1 cellular context compared by ENCODE assay signal in the genomic region with DNA sequence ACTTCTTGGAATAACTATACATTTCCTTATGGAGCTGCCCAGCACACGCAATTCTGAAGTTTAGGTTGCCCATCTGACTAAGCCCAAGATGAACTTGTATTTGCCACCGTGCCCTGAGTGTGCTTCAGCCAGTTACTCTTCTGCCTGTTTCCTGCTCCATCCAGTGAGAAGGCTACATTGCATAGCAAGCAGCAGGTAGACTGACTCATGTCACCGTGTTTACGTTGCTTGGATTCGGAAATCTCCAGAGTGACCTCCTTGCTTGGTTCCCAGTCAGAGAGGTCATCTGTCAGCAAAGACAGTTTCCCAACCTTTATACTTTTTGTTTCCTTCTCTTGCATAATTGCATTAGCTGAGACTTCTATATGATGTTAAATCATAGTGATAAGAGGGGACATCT.
TF ChIP-seq lines count a peak whose summit lies in the region.

No MANE protein-coding gene starts in this region.

TF ChIP-seq in IMR-90, 13 proteins besides CTCF, POLR2A, EP300 and RAD21:
- TF ChIP-seq MAZ (IDR thresholded peaks at IDR 0.05; ENCODE audit: borderline replicate concordance, low read depth, low read length) = no peak
- no peak for TF ChIP-seq NFE2L2 (IDR thresholded peaks at IDR 0.05; ENCODE audit: low read depth, low read length)
- no peak for TF ChIP-seq SMC3 (IDR thresholded peaks at IDR 0.05; ENCODE audit: low read depth, low read length)
- TF ChIP-seq, protein P1, sequence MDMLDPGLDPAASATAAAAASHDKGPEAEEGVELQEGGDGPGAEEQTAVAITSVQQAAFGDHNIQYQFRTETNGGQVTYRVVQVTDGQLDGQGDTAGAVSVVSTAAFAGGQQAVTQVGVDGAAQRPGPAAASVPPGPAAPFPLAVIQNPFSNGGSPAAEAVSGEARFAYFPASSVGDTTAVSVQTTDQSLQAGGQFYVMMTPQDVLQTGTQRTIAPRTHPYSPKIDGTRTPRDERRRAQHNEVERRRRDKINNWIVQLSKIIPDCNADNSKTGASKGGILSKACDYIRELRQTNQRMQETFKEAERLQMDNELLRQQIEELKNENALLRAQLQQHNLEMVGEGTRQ (IDR thresholded peaks at IDR 0.05; ENCODE audit: low read depth, low read length) = no peak
- TF ChIP-seq MXI1 (IDR thresholded peaks at IDR 0.05; ENCODE audit: borderline replicate concordance, low read depth, low read length) = no peak
TF ChIP-seq in IMR-90: peak in this region for 0.
